8 cellular contexts compared by ENCODE assay signal in genomic region chr12:94149781-94150482, GRCh38. TPM values are rescaled to one million over a fixed set of nuclear protein-coding genes. Genes with fewer than 3 reads are reported as not detected.
DNase-seq lines count a peak whose midpoint lies in the region; ATAC-seq, FAIRE-seq and TF ChIP-seq lines count a peak whose summit lies in the region.

No MANE protein-coding gene starts in this region.

- no peak overlapping the region for H3K27ac ChIP-seq in ascending aorta

- FAIRE-seq in GM19239 (lab: Jason Lieb, UNC) = no peak

- no peak for TF ChIP-seq CTCF in ascending aorta (IDR thresholded peaks at IDR 0.05)

- H3K4me1 ChIP-seq in ascending aorta = peaks cover 9 to 11% of the 10 kb centered on the region in 2 donors

- DNase-seq in C1 segment of cervical spinal cord (lab: John Stamatoyannopoulos, UW) = peak in 8 of 14 donors; percentile 28 to 65 (median 50)
- DNase-seq in ascending aorta (ENCODE audit: low spot score in 2 of 2) = peak in 1 of 2 donors; percentile 70
- peak in 2 of 3 donors; percentile 26 for DNase-seq in immature natural killer cell
- DNase-seq in stimulated activated CD8-positive, alpha-beta memory T cell treated with anti-CD3 and anti-CD28 coated beads, Interleukin-4, amount 100 ng/mL, for 48 hours = peak; percentile 42
- no peak for DNase-seq in GM19239 (ENCODE audit: insufficient read length, low spot score)
- no peak for DNase-seq in putamen (ENCODE audit: low spot score)

- H3K27me3 Mint-ChIP-seq in IgD-negative memory B cell (no peaks in the 10 kb centered on the region), immature natural killer cell (ENCODE audit: low read depth in 3 of 3) (peaks cover 0 to 3% (median 0%) of the 10 kb centered on the region in 3 donors)

- no peaks in the 10 kb centered on the region for H3K27me3 ChIP-seq in ascending aorta

- peak overlapping the region in 2 of 3 donors; percentile 19 to 50 for H3K27ac Mint-ChIP-seq in IgD-negative memory B cell
- H3K27ac Mint-ChIP-seq in immature natural killer cell = peak overlapping the region in 2 of 6 donors; percentile 56 to 67

- no peaks in the 10 kb centered on the region for H3K36me3 ChIP-seq in ascending aorta

- H3K4me3 Mint-ChIP-seq in IgD-negative memory B cell (peak overlapping the region; percentile 97 to 98 (median 98)), immature natural killer cell (peak overlapping the region; percentile 90 to 95 (median 93))

- H3K4me3 ChIP-seq in ascending aorta = peak overlapping the region; percentile 65 to 82

- no peaks in the 10 kb centered on the region for H3K9me3 ChIP-seq in ascending aorta

- peak; percentile 3 for ATAC-seq in GM19351 (IDR thresholded peaks at IDR 0.05; ENCODE audit: unreplicated experiment)

- H3K4me1 Mint-ChIP-seq in IgD-negative memory B cell (peaks cover 38 to 48% (median 44%) of the 10 kb centered on the region in 3 donors), immature natural killer cell (peaks cover 21 to 39% of the 10 kb centered on the region in 2 donors)

- H3K9me3 Mint-ChIP-seq in IgD-negative memory B cell (no peaks in the 10 kb centered on the region), immature natural killer cell (no peaks in the 10 kb centered on the region)

- intact Hi-C loops in ascending aorta (cut with DNase I) = loop anchor here (5.0 kb wide), 1 partner anchor 277 kb away; no protein-coding TSS in a partner anchor

- H3K36me3 Mint-ChIP-seq in IgD-negative memory B cell = no peaks in the 10 kb centered on the region
- no peaks in the 10 kb centered on the region for H3K36me3 Mint-ChIP-seq in immature natural killer cell

RNA-seq across cellular contexts. Expression of gene PLXNC1, which starts 1.6 kb away (rescaled TPM):
- polyA plus RNA-seq in IgD-negative memory B cell (6.6 TPM), immature natural killer cell (1 to 10 TPM; 2.3 to 3.3 (median 2.5) TPM)
- 1.8 TPM for total RNA-seq in ascending aorta

Comparison
In these comparisons a context has a peak if more than half of its experiments do, and no peak if none do; other contexts are left out.
1. DNase-seq: peak in C1 segment of cervical spinal cord (8 of 14), immature natural killer cell (2 of 3) and stimulated activated CD8-positive, alpha-beta memory T cell treated with anti-CD3 and anti-CD28 coated beads, Interleukin-4, amount 100 ng/mL, for 48 hours (single experiment); none in GM19239 (single experiment) and putamen (single experiment).